In the genomic region with DNA sequence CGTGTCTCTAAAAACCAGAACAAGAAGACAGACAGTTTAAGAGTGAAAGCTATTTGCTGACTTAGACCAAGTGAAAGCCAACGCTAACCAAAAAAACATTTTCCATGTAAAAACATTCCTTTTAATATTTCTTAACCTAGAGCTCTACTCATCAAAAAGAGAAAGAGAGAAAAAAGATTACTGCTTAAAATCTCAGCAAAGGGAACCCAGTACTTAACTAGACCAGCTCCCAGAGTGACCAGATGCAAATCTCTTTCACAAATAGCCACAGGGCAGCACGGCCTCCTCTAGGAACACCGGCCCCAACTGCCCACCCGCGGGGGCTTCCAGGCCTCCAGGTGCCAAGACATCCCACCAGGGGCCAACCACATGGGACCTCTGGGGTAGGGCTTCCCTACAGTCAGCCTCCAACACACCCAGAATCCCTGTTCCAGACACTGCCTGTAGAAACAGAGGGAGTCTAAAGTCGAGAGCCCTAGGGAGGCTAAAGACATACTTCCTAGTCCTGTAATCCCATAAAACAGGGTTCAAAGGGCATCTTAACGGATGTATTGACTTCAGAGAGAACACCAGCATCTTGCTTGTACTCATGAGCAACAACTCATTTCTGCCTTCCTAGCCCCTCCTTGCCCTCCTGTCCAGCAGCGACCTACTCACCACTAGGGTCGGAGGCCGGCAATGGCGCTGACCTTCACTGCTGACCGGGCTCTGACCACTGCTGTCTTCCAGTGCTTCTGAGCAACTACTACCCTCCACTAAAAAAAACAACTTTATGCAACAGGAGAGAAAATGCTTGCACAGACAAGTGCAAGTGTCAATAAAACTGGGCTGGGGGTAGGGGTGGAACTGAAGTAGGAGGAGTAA, we compare ENCODE assay signal across 1 cellular context.
TF ChIP-seq lines count a peak whose summit lies in the region.

No MANE protein-coding gene starts in this region.

TF ChIP-seq in HepG2, 621 proteins besides CTCF, POLR2A, EP300 and RAD21 (continued from another document and continues in another):
- TF ChIP-seq, protein P1, sequence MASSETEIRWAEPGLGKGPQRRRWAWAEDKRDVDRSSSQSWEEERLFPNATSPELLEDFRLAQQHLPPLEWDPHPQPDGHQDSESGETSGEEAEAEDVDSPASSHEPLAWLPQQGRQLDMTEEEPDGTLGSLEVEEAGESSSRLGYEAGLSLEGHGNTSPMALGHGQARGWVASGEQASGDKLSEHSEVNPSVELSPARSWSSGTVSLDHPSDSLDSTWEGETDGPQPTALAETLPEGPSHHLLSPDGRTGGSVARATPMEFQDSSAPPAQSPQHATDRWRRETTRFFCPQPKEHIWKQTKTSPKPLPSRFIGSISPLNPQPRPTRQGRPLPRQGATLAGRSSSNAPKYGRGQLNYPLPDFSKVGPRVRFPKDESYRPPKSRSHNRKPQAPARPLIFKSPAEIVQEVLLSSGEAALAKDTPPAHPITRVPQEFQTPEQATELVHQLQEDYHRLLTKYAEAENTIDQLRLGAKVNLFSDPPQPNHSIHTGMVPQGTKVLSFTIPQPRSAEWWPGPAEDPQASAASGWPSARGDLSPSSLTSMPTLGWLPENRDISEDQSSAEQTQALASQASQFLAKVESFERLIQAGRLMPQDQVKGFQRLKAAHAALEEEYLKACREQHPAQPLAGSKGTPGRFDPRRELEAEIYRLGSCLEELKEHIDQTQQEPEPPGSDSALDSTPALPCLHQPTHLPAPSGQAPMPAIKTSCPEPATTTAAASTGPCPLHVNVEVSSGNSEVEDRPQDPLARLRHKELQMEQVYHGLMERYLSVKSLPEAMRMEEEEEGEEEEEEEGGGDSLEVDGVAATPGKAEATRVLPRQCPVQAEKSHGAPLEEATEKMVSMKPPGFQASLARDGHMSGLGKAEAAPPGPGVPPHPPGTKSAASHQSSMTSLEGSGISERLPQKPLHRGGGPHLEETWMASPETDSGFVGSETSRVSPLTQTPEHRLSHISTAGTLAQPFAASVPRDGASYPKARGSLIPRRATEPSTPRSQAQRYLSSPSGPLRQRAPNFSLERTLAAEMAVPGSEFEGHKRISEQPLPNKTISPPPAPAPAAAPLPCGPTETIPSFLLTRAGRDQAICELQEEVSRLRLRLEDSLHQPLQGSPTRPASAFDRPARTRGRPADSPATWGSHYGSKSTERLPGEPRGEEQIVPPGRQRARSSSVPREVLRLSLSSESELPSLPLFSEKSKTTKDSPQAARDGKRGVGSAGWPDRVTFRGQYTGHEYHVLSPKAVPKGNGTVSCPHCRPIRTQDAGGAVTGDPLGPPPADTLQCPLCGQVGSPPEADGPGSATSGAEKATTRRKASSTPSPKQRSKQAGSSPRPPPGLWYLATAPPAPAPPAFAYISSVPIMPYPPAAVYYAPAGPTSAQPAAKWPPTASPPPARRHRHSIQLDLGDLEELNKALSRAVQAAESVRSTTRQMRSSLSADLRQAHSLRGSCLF (CRISPR knock-in tag; IDR thresholded peaks at IDR 0.05; ENCODE audit: borderline replicate concordance): no peak
- no peak for TF ChIP-seq MBNL3 (CRISPR knock-in tag; conservative IDR thresholded peaks at IDR 0.05)
- TF ChIP-seq ZNF703 (CRISPR knock-in tag; IDR thresholded peaks at IDR 0.05; ENCODE audit: borderline replicate concordance): no peak
- TF ChIP-seq BCL6 (CRISPR knock-in tag; IDR thresholded peaks at IDR 0.05): peak; percentile 20; the same call in 1 of the 2 replicates
- TF ChIP-seq ETV5 (CRISPR knock-in tag; IDR thresholded peaks at IDR 0.05; ENCODE audit: borderline replicate concordance): peak; percentile 62
- no peak for TF ChIP-seq TOPORS (CRISPR knock-in tag; IDR thresholded peaks at IDR 0.05)
- TF ChIP-seq, protein P2, sequence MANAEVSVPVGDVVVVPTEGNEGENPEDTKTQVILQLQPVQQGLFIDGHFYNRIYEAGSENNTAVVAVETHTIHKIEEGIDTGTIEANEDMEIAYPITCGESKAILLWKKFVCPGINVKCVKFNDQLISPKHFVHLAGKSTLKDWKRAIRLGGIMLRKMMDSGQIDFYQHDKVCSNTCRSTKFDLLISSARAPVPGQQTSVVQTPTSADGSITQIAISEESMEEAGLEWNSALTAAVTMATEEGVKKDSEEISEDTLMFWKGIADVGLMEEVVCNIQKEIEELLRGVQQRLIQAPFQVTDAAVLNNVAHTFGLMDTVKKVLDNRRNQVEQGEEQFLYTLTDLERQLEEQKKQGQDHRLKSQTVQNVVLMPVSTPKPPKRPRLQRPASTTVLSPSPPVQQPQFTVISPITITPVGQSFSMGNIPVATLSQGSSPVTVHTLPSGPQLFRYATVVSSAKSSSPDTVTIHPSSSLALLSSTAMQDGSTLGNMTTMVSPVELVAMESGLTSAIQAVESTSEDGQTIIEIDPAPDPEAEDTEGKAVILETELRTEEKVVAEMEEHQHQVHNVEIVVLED (CRISPR knock-in tag; IDR thresholded peaks at IDR 0.05; ENCODE audit: borderline replicate concordance): no peak
- TF ChIP-seq HES4 (CRISPR knock-in tag; IDR thresholded peaks at IDR 0.05; ENCODE audit: borderline replicate concordance): no peak
- TF ChIP-seq NFE2L2 (IDR thresholded peaks at IDR 0.05; ENCODE audit: low read length): no peak
- TF ChIP-seq, protein P3, sequence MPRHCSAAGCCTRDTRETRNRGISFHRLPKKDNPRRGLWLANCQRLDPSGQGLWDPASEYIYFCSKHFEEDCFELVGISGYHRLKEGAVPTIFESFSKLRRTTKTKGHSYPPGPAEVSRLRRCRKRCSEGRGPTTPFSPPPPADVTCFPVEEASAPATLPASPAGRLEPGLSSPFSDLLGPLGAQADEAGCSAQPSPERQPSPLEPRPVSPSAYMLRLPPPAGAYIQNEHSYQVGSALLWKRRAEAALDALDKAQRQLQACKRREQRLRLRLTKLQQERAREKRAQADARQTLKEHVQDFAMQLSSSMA (CRISPR knock-in tag; IDR thresholded peaks at IDR 0.05): no peak
- no peak for TF ChIP-seq ZNF207 (IDR thresholded peaks at IDR 0.05; ENCODE audit: borderline replicate concordance)
- TF ChIP-seq FOXK1 (CRISPR knock-in tag; IDR thresholded peaks at IDR 0.05; ENCODE audit: borderline replicate concordance, low read depth): 0 out of 2 replicates have a peak, but pooled peaks have one; percentile 4
- no peak; the same call in 1 of the 2 replicates for TF ChIP-seq ZSCAN9 (CRISPR knock-in tag; IDR thresholded peaks at IDR 0.05; ENCODE audit: borderline replicate concordance)
- TF ChIP-seq ZMYM4 (CRISPR knock-in tag; IDR thresholded peaks at IDR 0.05): peak; percentile 60; the same call in 1 of the 2 replicates
- TF ChIP-seq, protein P4, sequence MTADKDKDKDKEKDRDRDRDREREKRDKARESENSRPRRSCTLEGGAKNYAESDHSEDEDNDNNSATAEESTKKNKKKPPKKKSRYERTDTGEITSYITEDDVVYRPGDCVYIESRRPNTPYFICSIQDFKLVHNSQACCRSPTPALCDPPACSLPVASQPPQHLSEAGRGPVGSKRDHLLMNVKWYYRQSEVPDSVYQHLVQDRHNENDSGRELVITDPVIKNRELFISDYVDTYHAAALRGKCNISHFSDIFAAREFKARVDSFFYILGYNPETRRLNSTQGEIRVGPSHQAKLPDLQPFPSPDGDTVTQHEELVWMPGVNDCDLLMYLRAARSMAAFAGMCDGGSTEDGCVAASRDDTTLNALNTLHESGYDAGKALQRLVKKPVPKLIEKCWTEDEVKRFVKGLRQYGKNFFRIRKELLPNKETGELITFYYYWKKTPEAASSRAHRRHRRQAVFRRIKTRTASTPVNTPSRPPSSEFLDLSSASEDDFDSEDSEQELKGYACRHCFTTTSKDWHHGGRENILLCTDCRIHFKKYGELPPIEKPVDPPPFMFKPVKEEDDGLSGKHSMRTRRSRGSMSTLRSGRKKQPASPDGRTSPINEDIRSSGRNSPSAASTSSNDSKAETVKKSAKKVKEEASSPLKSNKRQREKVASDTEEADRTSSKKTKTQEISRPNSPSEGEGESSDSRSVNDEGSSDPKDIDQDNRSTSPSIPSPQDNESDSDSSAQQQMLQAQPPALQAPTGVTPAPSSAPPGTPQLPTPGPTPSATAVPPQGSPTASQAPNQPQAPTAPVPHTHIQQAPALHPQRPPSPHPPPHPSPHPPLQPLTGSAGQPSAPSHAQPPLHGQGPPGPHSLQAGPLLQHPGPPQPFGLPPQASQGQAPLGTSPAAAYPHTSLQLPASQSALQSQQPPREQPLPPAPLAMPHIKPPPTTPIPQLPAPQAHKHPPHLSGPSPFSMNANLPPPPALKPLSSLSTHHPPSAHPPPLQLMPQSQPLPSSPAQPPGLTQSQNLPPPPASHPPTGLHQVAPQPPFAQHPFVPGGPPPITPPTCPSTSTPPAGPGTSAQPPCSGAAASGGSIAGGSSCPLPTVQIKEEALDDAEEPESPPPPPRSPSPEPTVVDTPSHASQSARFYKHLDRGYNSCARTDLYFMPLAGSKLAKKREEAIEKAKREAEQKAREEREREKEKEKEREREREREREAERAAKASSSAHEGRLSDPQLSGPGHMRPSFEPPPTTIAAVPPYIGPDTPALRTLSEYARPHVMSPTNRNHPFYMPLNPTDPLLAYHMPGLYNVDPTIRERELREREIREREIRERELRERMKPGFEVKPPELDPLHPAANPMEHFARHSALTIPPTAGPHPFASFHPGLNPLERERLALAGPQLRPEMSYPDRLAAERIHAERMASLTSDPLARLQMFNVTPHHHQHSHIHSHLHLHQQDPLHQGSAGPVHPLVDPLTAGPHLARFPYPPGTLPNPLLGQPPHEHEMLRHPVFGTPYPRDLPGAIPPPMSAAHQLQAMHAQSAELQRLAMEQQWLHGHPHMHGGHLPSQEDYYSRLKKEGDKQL (CRISPR knock-in tag; IDR thresholded peaks at IDR 0.05; ENCODE audit: low read depth): no peak
- peak; percentile 40; the same call in 1 of the 2 replicates for TF ChIP-seq PHF21A (CRISPR knock-in tag; IDR thresholded peaks at IDR 0.05)
- TF ChIP-seq, protein P5, sequence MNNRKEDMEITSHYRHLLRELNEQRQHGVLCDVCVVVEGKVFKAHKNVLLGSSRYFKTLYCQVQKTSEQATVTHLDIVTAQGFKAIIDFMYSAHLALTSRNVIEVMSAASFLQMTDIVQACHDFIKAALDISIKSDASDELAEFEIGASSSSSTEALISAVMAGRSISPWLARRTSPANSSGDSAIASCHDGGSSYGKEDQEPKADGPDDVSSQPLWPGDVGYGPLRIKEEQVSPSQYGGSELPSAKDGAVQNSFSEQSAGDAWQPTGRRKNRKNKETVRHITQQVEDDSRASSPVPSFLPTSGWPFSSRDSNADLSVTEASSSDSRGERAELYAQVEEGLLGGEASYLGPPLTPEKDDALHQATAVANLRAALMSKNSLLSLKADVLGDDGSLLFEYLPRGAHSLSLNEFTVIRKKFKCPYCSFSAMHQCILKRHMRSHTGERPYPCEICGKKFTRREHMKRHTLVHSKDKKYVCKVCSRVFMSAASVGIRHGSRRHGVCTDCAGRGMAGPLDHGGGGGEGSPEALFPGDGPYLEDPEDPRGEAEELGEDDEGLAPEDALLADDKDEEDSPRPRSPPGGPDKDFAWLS (CRISPR knock-in tag; IDR thresholded peaks at IDR 0.05; ENCODE audit: borderline replicate concordance): no peak
- peak in 1 of 2 experiments; percentile 61; a peak in 1 of 4 replicates for TF ChIP-seq KLF16 (CRISPR knock-in tag; IDR thresholded peaks at IDR 0.05)
- peak; percentile 59; the same call in 1 of the 2 replicates for TF ChIP-seq KDM5B (CRISPR knock-in tag; IDR thresholded peaks at IDR 0.05; ENCODE audit: borderline replicate concordance)
- peak; percentile 70 for TF ChIP-seq KDM3A (CRISPR knock-in tag; IDR thresholded peaks at IDR 0.05; ENCODE audit: low read depth)
- TF ChIP-seq STAT5B (CRISPR knock-in tag; IDR thresholded peaks at IDR 0.05): no peak
- no peak for TF ChIP-seq ZNF891 (CRISPR knock-in tag; IDR thresholded peaks at IDR 0.05)
- TF ChIP-seq, protein P6, sequence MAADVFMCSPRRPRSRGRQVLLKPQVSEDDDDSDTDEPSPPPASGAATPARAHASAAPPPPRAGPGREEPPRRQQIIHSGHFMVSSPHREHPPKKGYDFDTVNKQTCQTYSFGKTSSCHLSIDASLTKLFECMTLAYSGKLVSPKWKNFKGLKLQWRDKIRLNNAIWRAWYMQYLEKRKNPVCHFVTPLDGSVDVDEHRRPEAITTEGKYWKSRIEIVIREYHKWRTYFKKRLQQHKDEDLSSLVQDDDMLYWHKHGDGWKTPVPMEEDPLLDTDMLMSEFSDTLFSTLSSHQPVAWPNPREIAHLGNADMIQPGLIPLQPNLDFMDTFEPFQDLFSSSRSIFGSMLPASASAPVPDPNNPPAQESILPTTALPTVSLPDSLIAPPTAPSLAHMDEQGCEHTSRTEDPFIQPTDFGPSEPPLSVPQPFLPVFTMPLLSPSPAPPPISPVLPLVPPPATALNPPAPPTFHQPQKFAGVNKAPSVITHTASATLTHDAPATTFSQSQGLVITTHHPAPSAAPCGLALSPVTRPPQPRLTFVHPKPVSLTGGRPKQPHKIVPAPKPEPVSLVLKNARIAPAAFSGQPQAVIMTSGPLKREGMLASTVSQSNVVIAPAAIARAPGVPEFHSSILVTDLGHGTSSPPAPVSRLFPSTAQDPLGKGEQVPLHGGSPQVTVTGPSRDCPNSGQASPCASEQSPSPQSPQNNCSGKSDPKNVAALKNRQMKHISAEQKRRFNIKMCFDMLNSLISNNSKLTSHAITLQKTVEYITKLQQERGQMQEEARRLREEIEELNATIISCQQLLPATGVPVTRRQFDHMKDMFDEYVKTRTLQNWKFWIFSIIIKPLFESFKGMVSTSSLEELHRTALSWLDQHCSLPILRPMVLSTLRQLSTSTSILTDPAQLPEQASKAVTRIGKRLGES (CRISPR knock-in tag; IDR thresholded peaks at IDR 0.05; ENCODE audit: borderline replicate concordance): no peak
- TF ChIP-seq PHB2 (IDR thresholded peaks at IDR 0.05; ENCODE audit: partially characterized antibody): no peak
- TF ChIP-seq, protein P7, sequence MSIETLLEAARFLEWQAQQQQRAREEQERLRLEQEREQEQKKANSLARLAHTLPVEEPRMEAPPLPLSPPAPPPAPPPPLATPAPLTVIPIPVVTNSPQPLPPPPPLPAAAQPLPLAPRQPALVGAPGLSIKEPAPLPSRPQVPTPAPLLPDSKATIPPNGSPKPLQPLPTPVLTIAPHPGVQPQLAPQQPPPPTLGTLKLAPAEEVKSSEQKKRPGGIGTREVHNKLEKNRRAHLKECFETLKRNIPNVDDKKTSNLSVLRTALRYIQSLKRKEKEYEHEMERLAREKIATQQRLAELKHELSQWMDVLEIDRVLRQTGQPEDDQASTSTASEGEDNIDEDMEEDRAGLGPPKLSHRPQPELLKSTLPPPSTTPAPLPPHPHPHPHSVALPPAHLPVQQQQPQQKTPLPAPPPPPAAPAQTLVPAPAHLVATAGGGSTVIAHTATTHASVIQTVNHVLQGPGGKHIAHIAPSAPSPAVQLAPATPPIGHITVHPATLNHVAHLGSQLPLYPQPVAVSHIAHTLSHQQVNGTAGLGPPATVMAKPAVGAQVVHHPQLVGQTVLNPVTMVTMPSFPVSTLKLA (IDR thresholded peaks at IDR 0.05): no peak
- TF ChIP-seq ZNF678 (CRISPR knock-in tag; IDR thresholded peaks at IDR 0.05): no peak
- TF ChIP-seq SAFB2 (CRISPR knock-in tag; IDR thresholded peaks at IDR 0.05; ENCODE audit: borderline replicate concordance, low read depth): no peak
- no peak for TF ChIP-seq ZNF607 (CRISPR knock-in tag; IDR thresholded peaks at IDR 0.05; ENCODE audit: borderline replicate concordance)
- TF ChIP-seq ATAD3A (CRISPR knock-in tag; IDR thresholded peaks at IDR 0.05): no peak
- no peak for TF ChIP-seq ZFP36L2 (CRISPR knock-in tag; IDR thresholded peaks at IDR 0.05)
- TF ChIP-seq, protein P8, sequence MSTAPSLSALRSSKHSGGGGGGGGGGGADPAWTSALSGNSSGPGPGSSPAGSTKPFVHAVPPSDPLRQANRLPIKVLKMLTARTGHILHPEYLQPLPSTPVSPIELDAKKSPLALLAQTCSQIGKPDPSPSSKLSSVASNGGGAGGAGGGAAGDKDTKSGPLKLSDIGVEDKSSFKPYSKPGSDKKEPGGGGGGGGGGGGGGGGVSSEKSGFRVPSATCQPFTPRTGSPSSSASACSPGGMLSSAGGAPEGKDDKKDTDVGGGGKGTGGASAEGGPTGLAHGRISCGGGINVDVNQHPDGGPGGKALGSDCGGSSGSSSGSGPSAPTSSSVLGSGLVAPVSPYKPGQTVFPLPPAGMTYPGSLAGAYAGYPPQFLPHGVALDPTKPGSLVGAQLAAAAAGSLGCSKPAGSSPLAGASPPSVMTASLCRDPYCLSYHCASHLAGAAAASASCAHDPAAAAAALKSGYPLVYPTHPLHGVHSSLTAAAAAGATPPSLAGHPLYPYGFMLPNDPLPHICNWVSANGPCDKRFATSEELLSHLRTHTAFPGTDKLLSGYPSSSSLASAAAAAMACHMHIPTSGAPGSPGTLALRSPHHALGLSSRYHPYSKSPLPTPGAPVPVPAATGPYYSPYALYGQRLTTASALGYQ (CRISPR knock-in tag; IDR thresholded peaks at IDR 0.05): no peak
